Comparison of ENCODE assay signal across 11 cellular contexts in the genomic region with DNA sequence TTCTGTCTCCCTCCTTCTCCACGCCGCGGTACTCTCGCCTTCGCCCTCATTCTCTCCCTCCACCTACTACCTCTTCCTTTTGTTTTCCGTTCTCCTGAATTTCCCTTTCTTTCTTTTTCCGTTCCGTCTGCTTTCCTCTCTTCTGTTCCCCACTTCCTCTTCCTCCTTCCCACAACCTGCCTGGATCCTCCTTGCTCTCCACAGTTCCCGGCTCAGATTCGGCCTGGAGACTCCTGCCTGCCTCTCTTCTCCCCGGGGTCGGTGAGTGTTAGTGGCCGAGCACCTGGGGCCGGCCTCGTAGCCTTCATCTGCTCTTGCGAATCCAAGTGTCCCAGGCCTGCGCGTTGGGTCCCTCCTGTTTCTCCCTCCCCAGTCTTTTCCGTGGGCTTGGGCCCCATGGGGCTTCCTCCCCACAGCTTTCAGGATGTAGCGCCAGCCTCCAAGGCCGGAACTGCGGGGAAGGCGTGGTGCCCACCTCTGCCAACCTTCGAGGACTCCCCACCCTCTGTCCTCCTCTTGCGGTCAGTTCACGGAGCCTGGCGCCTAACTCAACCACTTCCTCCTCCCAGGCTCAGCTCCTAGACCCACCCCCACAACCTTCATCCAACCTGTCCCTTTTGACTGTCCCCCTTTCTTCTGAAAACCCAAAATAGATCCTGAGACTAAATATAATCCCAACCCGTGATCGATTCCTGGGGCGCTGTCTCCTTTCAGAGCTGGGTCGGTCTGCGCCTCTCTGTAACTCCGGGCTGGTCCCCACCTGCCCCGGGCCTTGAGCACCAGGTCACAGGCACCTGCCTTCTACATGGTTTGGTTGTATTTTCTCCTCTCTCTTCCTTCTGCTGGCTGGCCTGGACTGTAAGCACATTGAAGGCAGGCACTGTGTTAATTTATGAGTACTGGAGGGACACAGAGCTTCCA. TPM values are rescaled to one million over a fixed set of nuclear protein-coding genes. Genes with fewer than 3 reads are reported as not detected.
DNase-seq lines count a peak whose midpoint lies in the region; ATAC-seq lines count a peak whose summit lies in the region.
"Had no signal": no experiment of that assay in that cellular context is flagged by ENCODE, and none has a peak within 500 bp of the region (broad histone marks: within the 10 kb centered on the region; RNA-seq: fewer than 3 reads in every experiment).

No MANE protein-coding gene starts in this region.

- intact Hi-C loops in left colon (cut with DNase I, micrococcal nuclease): no loop called here

- H3K4me1 Mint-ChIP-seq in stimulated activated naive CD8-positive, alpha-beta T cell treated with anti-CD3 and anti-CD28 coated beads, Interleukin-15, Interleukin-2, amounts not matched to agents 100 ng/mL and 50 ng/mL, for 24 hours (ENCODE audit: low read depth): peaks cover 75% of the 10 kb centered on the region
- H3K4me1 Mint-ChIP-seq in naive B cell: peaks cover 64 to 82% (median 69%) of the 10 kb centered on the region in 3 donors

- peaks cover 3% of the 10 kb centered on the region for H3K36me3 Mint-ChIP-seq in stimulated activated naive CD8-positive, alpha-beta T cell treated with anti-CD3 and anti-CD28 coated beads, Interleukin-15, Interleukin-2, amounts not matched to agents 100 ng/mL and 50 ng/mL, for 24 hours (ENCODE audit: low read depth)
- peaks cover 4 to 35% of the 10 kb centered on the region in 2 donors for H3K36me3 Mint-ChIP-seq in naive B cell

- no peak overlapping the region for H3K27ac Mint-ChIP-seq in stimulated activated naive CD8-positive, alpha-beta T cell treated with anti-CD3 and anti-CD28 coated beads, Interleukin-15, Interleukin-2, amounts not matched to agents 100 ng/mL and 50 ng/mL, for 24 hours
- peak overlapping the region in 5 of 6 donors; percentile 56 to 89 (median 82) for H3K27ac Mint-ChIP-seq in naive B cell

- no peak for ATAC-seq in stimulated activated naive CD8-positive, alpha-beta T cell treated with anti-CD3 and anti-CD28 coated beads, Interleukin-15, Interleukin-2, amounts not matched to agents 100 U/mL and 50 U/mL, for 24 hours
- no peak for ATAC-seq in naive B cell (ENCODE audit: low read depth in 2 of 2)
- ATAC-seq in HG02852 (IDR thresholded peaks at IDR 0.05; ENCODE audit: unreplicated experiment): no peak
- ATAC-seq in left colon: no peak
- ATAC-seq in GM18511 (IDR thresholded peaks at IDR 0.05; ENCODE audit: unreplicated experiment): no peak
- no peak for ATAC-seq in GM19397 (IDR thresholded peaks at IDR 0.05; ENCODE audit: unreplicated experiment)

- peaks cover 6% of the 10 kb centered on the region for H3K9me3 Mint-ChIP-seq in stimulated activated naive CD8-positive, alpha-beta T cell treated with anti-CD3 and anti-CD28 coated beads, Interleukin-15, Interleukin-2, amounts not matched to agents 100 ng/mL and 50 ng/mL, for 24 hours
- peaks cover 19 to 54% (median 37%) of the 10 kb centered on the region in 7 donors for H3K9me3 Mint-ChIP-seq in naive B cell

- peak overlapping the region; percentile 47 for H3K27ac ChIP-seq in cingulate gyrus (ENCODE audit: low read depth, low read length)
- H3K27ac ChIP-seq: PC-9 had no signal

- H3K4me3 Mint-ChIP-seq in stimulated activated naive CD8-positive, alpha-beta T cell treated with anti-CD3 and anti-CD28 coated beads, Interleukin-15, Interleukin-2, amounts not matched to agents 100 ng/mL and 50 ng/mL, for 24 hours: peak overlapping the region; percentile 19
- peak overlapping the region; percentile 0 to 83 (median 62) for H3K4me3 Mint-ChIP-seq in naive B cell

- no peak for DNase-seq in stimulated activated naive CD8-positive, alpha-beta T cell treated with anti-CD3 and anti-CD28 coated beads, Interleukin-15, Interleukin-2, amounts not matched to agents 100 U/mL and 50 U/mL, for 24 hours
- DNase-seq in naive B cell (no peak), left colon (no peak)
- DNase-seq: activated CD4-positive, alpha-beta T cell treated with anti-CD3 and anti-CD28 coated beads for 1 hour; NCI-H187; PC-9 had no signal

- peaks cover 89% of the 10 kb centered on the region for H3K27me3 Mint-ChIP-seq in stimulated activated naive CD8-positive, alpha-beta T cell treated with anti-CD3 and anti-CD28 coated beads, Interleukin-15, Interleukin-2, amounts not matched to agents 100 ng/mL and 50 ng/mL, for 24 hours
- H3K27me3 Mint-ChIP-seq in naive B cell: peaks cover 72 to 96% (median 91%) of the 10 kb centered on the region in 3 donors

RNA-seq across cellular contexts. Expression of a gene that starts 6.8 kb away (rescaled TPM):
- not detected for polyA plus RNA-seq in naive B cell (ENCODE audit: low read depth in 6 of 6)
- total RNA-seq in left colon: 1 to 10 TPM; 2.1 to 4.9 TPM
- total RNA-seq: PC-9 had no signal
